In genomic region chr16:9406039-9406438, GRCh38 we compare ENCODE assay signal across 10 cellular contexts.
"Had no signal": no experiment of that assay in that cellular context is flagged by ENCODE, and none has a peak within 500 bp of the region (broad histone marks: within the 10 kb centered on the region; RNA-seq: fewer than 3 reads in every experiment).

No MANE protein-coding gene starts in this region.

- H3K9me3 Mint-ChIP-seq: IgD-negative memory B cell had no signal

- ATAC-seq: HCT116, HepG2 had no signal

- H3K27ac ChIP-seq: GM23248, HL-60 had no signal

- H3K36me3 Mint-ChIP-seq: IgD-negative memory B cell had no signal

- H3K9me3 ChIP-seq: HAP-1 had no signal

- H3K4me3 Mint-ChIP-seq: HFFc6, IgD-negative memory B cell had no signal

- H2AFZ ChIP-seq: GM23248 had no signal

- H3K4me1 Mint-ChIP-seq: IgD-negative memory B cell had no signal

- H3K9ac ChIP-seq: GM23248 had no signal

- H3K36me3 ChIP-seq: HAP-1 had no signal

- DNase-seq: GM23248, GOT3, H7, HFFc6, KBM-7 had no signal

- H3K4me3 ChIP-seq: GM23248, HAP-1 had no signal

- FAIRE-seq: HepG2 had no signal

- H3K27ac Mint-ChIP-seq: HFFc6, IgD-negative memory B cell had no signal

- H3K4me1 ChIP-seq: HAP-1 had no signal
